ENCODE assay signal across 7 cellular contexts in genomic region chr14:72477578-72477977, GRCh38.
DNase-seq lines count a peak whose midpoint lies in the region; ATAC-seq and TF ChIP-seq lines count a peak whose summit lies in the region.
"Not testable (repeated sequence)": the region's sequence is repeated elsewhere in the genome, so short reads cannot be mapped to it uniquely, and the experiment has no call there.

No MANE protein-coding gene starts in this region.

- not testable (repeated sequence) for TF ChIP-seq CTCF in GM12865 (IDR thresholded peaks at IDR 0.05; ENCODE audit: insufficient read depth, low read depth, low read length, missing control alignments); KMS-11 (conservative IDR thresholded peaks at IDR 0.05; ENCODE audit: low read depth, low read length)

- H3K27me3 ChIP-seq in KMS-11 (ENCODE audit: insufficient read depth, low read depth), result not testable (repeated sequence)

- H3K9me3 Mint-ChIP-seq in activated CD4-positive, alpha-beta memory T cell treated with anti-CD3 and anti-CD28 coated beads, Interleukin-2, amount 10 ng/mL, durations not matched to agents 7 days and 5 days, result peaks cover 10% of the 10 kb centered on the region
- not testable (repeated sequence) for H3K9me3 Mint-ChIP-seq in activated naive CD8-positive, alpha-beta T cell treated with anti-CD3 and anti-CD28 coated beads, Interleukin-2, amount 50 U/mL, for 24 hours

- CTCF ChIA-PET in activated CD4-positive, alpha-beta memory T cell treated with anti-CD3 and anti-CD28 coated beads, Interleukin-2, amount 10 ng/mL, durations not matched to agents 7 days and 5 days (lab: Charles Lee), result interaction anchor here (0.8 to 8.6 kb wide), 13 partner anchors 21 to 581 kb away, joined by 3 to 85 read pairs (median 4); partner anchors contain the start of genes DPF3 and RBM25

- H3K36me3 ChIP-seq in KMS-11 (ENCODE audit: insufficient read depth), result not testable (repeated sequence)

- H3K4me1 Mint-ChIP-seq in activated CD4-positive, alpha-beta memory T cell treated with anti-CD3 and anti-CD28 coated beads, Interleukin-2, amount 10 ng/mL, durations not matched to agents 7 days and 5 days, result peaks cover 81% of the 10 kb centered on the region
- peaks cover 62% of the 10 kb centered on the region for H3K4me1 Mint-ChIP-seq in activated naive CD8-positive, alpha-beta T cell treated with anti-CD3 and anti-CD28 coated beads, Interleukin-2, amount 50 U/mL, for 24 hours

- H3K27me3 Mint-ChIP-seq in activated CD4-positive, alpha-beta memory T cell treated with anti-CD3 and anti-CD28 coated beads, Interleukin-2, amount 10 ng/mL, durations not matched to agents 7 days and 5 days, result not testable (repeated sequence)
- peaks cover 27% of the 10 kb centered on the region for H3K27me3 Mint-ChIP-seq in activated naive CD8-positive, alpha-beta T cell treated with anti-CD3 and anti-CD28 coated beads, Interleukin-2, amount 50 U/mL, for 24 hours

- peak overlapping the region; percentile 60 for H3K4me3 Mint-ChIP-seq in activated CD4-positive, alpha-beta memory T cell treated with anti-CD3 and anti-CD28 coated beads, Interleukin-2, amount 10 ng/mL, durations not matched to agents 7 days and 5 days
- H3K4me3 Mint-ChIP-seq in activated naive CD8-positive, alpha-beta T cell treated with anti-CD3 and anti-CD28 coated beads, Interleukin-2, amount 50 U/mL, for 24 hours, result peak overlapping the region; percentile 48

- H3K27ac ChIP-seq in KMS-11, result peak overlapping the region; percentile 100

- H3K4me2 ChIP-seq in KMS-11, result peak overlapping the region; percentile 97

- H3K27ac Mint-ChIP-seq in activated CD4-positive, alpha-beta memory T cell treated with anti-CD3 and anti-CD28 coated beads, Interleukin-2, amount 10 ng/mL, durations not matched to agents 7 days and 5 days, result peak overlapping the region; percentile 99
- not testable (repeated sequence) for H3K27ac Mint-ChIP-seq in activated naive CD8-positive, alpha-beta T cell treated with anti-CD3 and anti-CD28 coated beads, Interleukin-2, amount 50 U/mL, for 24 hours

- not testable (repeated sequence) for H4K20me1 ChIP-seq in KMS-11 (ENCODE audit: insufficient read depth)

- in situ Hi-C loops in SK-MEL-5 (cut with HindIII; ENCODE audit: low pct_unique_long_range_greater_than_20kb, low sequenced_read_pairs), result not testable (repeated sequence)

- DNase-seq in GM12865 (ENCODE audit: low read depth) (peak; percentile 52), SK-MEL-5 (ENCODE audit: low read depth, low spot score) (peak; percentile 40), myocyte (ENCODE audit: low read depth) (peak; percentile 26), renal cortical epithelial cell (ENCODE audit: low read depth) (peak; percentile 70)
- DNase-seq in activated CD4-positive, alpha-beta memory T cell treated with anti-CD3 and anti-CD28 coated beads, Interleukin-2, amount 10 ng/mL, durations not matched to agents 7 days and 5 days, result peak; percentile 33
- DNase-seq in activated naive CD8-positive, alpha-beta T cell treated with anti-CD3 and anti-CD28 coated beads, Interleukin-2, amount 50 U/mL, for 24 hours, result not testable (repeated sequence)

- H3K9ac ChIP-seq in KMS-11, result peak overlapping the region; percentile 96

- H3K4me3 ChIP-seq in GM12865 (ENCODE audit: low read depth, low read length), result peak overlapping the region; percentile 30
- H3K4me3 ChIP-seq in KMS-11 (IDR thresholded peaks at IDR 0.05; ENCODE audit: insufficient read depth, low read depth, low read length), result not testable (repeated sequence)

- peaks cover 86% of the 10 kb centered on the region for H3K4me1 ChIP-seq in KMS-11 (ENCODE audit: low read depth, poor library complexity, severe bottlenecking)

- H3K79me2 ChIP-seq in KMS-11 (ENCODE audit: insufficient read depth, low read depth), result peaks cover 15% of the 10 kb centered on the region

- H3K36me3 Mint-ChIP-seq in activated CD4-positive, alpha-beta memory T cell treated with anti-CD3 and anti-CD28 coated beads, Interleukin-2, amount 10 ng/mL, durations not matched to agents 7 days and 5 days (ENCODE audit: low read depth), result peaks cover 17% of the 10 kb centered on the region
- not testable (repeated sequence) for H3K36me3 Mint-ChIP-seq in activated naive CD8-positive, alpha-beta T cell treated with anti-CD3 and anti-CD28 coated beads, Interleukin-2, amount 50 U/mL, for 24 hours (ENCODE audit: low read depth)

- H2AFZ ChIP-seq in KMS-11 (ENCODE audit: low read depth), result not testable (repeated sequence)

- not testable (repeated sequence) for ATAC-seq in activated naive CD8-positive, alpha-beta T cell treated with anti-CD3 and anti-CD28 coated beads, Interleukin-2, amount 50 U/mL, for 24 hours

- POLR2A ChIA-PET in activated CD4-positive, alpha-beta memory T cell treated with anti-CD3 and anti-CD28 coated beads, Interleukin-2, amount 10 ng/mL, durations not matched to agents 7 days and 5 days (lab: Charles Lee), result interaction anchor here (0.5 to 10.1 kb wide), 17 partner anchors 11 to 581 kb away, joined by 3 to 210 read pairs (median 4); partner anchors contain the start of genes DPF3 and RBM25
